ENCODE assay signal across 1 cellular context in the genomic region with DNA sequence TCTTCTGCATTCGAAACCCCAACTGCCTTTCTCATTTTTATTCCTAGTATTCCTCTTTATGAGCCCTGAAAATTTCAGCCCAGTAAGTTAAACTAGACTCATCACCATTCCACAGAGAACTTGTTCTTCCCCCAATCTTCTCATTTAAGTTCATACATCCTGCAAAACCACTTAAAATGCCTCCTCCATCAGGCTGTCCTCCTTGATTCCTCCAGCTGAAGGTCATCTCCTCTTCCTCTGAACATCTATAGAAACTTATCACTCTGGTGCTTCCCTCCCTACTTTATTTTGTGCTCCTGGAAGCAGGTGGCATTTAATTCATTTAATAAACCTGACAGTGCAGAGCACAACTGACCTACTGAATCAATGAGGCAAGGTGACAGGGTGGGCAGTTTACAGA.
TF ChIP-seq lines count a peak whose summit lies in the region.

No MANE protein-coding gene starts in this region.

TF ChIP-seq in K562, 482 proteins besides CTCF, POLR2A, EP300 and RAD21:
- TF ChIP-seq, protein P1, sequence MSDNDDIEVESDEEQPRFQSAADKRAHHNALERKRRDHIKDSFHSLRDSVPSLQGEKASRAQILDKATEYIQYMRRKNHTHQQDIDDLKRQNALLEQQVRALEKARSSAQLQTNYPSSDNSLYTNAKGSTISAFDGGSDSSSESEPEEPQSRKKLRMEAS (CRISPR knock-in tag; IDR thresholded peaks at IDR 0.05) = no peak
- TF ChIP-seq ZFP36 (IDR thresholded peaks at IDR 0.05; ENCODE audit: low read depth, low read length, partially characterized antibody) (peak; percentile 95), FUS (optimal IDR thresholded peaks at IDR 0.05; ENCODE audit: low read depth, low read length) (no peak), BCOR (IDR thresholded peaks at IDR 0.05) (peak; percentile 46; the same call in 1 of the 2 replicates), RCOR1 (IDR thresholded peaks at IDR 0.05; ENCODE audit: borderline replicate concordance in 1 of 2, low read depth in 2 of 2, low read length in 2 of 2) (0 out of 4 replicates have a peak, but pooled peaks of 1 of the 2 experiments have one; percentile 10), RBM25 (IDR thresholded peaks at IDR 0.05; ENCODE audit: low read depth, low read length, severe bottlenecking) (peak; percentile 53), MTF1 (CRISPR knock-in tag; IDR thresholded peaks at IDR 0.05; ENCODE audit: borderline replicate concordance) (no peak), ZNF586 (CRISPR knock-in tag; conservative IDR thresholded peaks at IDR 0.05) (no peak)
- TF ChIP-seq, protein P2, sequence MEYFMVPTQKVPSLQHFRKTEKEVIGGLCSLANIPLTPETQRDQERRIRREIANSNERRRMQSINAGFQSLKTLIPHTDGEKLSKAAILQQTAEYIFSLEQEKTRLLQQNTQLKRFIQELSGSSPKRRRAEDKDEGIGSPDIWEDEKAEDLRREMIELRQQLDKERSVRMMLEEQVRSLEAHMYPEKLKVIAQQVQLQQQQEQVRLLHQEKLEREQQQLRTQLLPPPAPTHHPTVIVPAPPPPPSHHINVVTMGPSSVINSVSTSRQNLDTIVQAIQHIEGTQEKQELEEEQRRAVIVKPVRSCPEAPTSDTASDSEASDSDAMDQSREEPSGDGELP (CRISPR knock-in tag; IDR thresholded peaks at IDR 0.05; ENCODE audit: borderline replicate concordance) = no peak
